In the genomic region with DNA sequence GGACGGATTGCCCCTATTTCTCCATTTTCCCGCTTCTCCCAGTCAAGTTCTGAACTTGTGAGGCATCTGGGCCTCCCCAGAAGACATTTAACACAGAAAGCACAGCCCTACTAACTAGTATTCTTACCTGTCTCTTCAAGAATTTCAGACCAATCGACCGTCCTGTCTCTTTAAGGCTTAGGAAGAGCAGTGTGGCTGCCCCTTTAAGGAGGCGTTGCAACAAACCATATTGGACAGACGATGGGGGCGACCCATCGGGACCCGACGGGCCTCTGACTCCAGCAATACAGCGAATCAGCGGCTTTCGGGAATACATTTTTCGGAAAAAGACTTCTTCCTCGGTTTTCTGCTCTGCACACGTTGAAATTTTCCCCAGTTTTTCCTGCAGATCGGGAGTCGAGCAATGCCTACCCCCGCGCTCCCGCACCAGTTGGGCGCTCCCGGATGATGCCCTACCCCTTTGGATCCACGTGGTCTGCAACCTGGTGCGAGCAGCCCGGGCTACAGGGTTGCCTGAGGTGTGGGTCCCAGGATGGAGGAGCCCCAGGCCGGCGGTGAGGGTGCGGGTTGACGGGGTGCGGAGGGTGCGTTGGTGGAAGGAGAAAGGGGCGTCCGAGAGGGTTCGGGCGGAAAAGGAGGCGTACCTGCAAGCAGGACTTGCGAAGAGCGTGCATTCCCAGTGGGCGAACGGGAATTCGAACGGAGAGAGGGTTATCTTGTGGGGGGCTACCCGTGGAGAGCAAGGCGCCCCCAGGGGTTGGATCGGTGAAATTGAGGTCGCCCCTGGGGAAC, we compare ENCODE assay signal across 8 cellular contexts. TPM values are rescaled to one million over a fixed set of nuclear protein-coding genes. Genes with fewer than 3 reads are reported as not detected.
DNase-seq lines count a peak whose midpoint lies in the region; ATAC-seq and TF ChIP-seq lines count a peak whose summit lies in the region.

Gene POLR1G (plus strand): TSS at position 480 of the 792 bp plus-strand sequence. CDS start 53 bp downstream, at position 533.

- H3K9ac ChIP-seq in mucosa of stomach (ENCODE audit: low read length) = peak within 1 kb of the TSS; percentile 83

- DNase-seq in DMS153 (lab: John Stamatoyannopoulos, UW) = peak; percentile 64
- peak; percentile 87 for DNase-seq in Jurkat, Clone E6-1 (ENCODE audit: low read depth, low spot score)
- DNase-seq in PC-9 = peak; percentile 82 to 83
- peak; percentile 89 for DNase-seq in activated T-cell treated with anti-CD3 and anti-CD28 coated beads, Interleukin-2, amount 50 U/mL, for 24 hours
- peak; percentile 88 to 91 for DNase-seq in erythroblast (lab: John Stamatoyannopoulos, UW)
- DNase-seq in stimulated activated CD8-positive, alpha-beta memory T cell treated with anti-CD3 and anti-CD28 coated beads, Interleukin-4, amount 100 ng/mL, for 48 hours = peak; percentile 86

- peak within 1 kb of the TSS; percentile 98 for H3K4me3 ChIP-seq in Jurkat, Clone E6-1 (ENCODE audit: low read length)
- H3K4me3 ChIP-seq in PC-9 (peak within 1 kb of the TSS; percentile 95), mucosa of stomach (ENCODE audit: low read length) (peak within 1 kb of the TSS; percentile 45)

- H3F3A ChIP-seq in PC-9 (ENCODE audit: insufficient read depth, low read depth) = peaks cover 39% of the 10 kb centered on the region; the same call in 1 of the 2 replicates

- TF ChIP-seq CTCF in PC-9 (conservative IDR thresholded peaks at IDR 0.05) = no peak

- no peaks in the 10 kb centered on the region for H3K27me3 ChIP-seq in PC-9 (ENCODE audit: insufficient read depth, low read depth)
- H3K27me3 ChIP-seq in mucosa of stomach (ENCODE audit: control insufficient read depth, insufficient read depth, low read length) = peaks cover 8% of the 10 kb centered on the region

- H3K4me1 ChIP-seq in PC-9 (replicated peaks; ENCODE audit: insufficient read depth) (peaks cover 18% of the 10 kb centered on the region), mucosa of stomach (ENCODE audit: control insufficient read depth, insufficient read depth, low read length) (peaks cover 34% of the 10 kb centered on the region)

- peak; percentile 26 for TF ChIP-seq POLR2A in erythroblast (IDR thresholded peaks at IDR 0.05; ENCODE audit: low read length)

- H3K36me3 Mint-ChIP-seq in activated T-cell treated with anti-CD3 and anti-CD28 coated beads, Interleukin-2, amount 50 U/mL, for 24 hours (ENCODE audit: low read depth) = peaks cover 45% of the 10 kb centered on the region

- H3K9me3 ChIP-seq in PC-9 (ENCODE audit: insufficient read depth, low read depth) (no peaks in the 10 kb centered on the region), mucosa of stomach (ENCODE audit: control insufficient read depth, low read length) (no peaks in the 10 kb centered on the region)

- no peaks in the 10 kb centered on the region for H3K9me3 Mint-ChIP-seq in activated T-cell treated with anti-CD3 and anti-CD28 coated beads, Interleukin-2, amount 50 U/mL, for 24 hours

- peak within 1 kb of the TSS; percentile 86 for H3K4me2 ChIP-seq in PC-9

- POLR2A ChIA-PET in PC-9 (lab: Charles Lee; ENCODE audit: unreplicated experiment) = no interaction called here

- BruUV-seq in PC-9 (replicated peaks; lab: Mats Ljungman, UMichigan) = TSS peak; percentile 33

- H3K27ac Mint-ChIP-seq in activated T-cell treated with anti-CD3 and anti-CD28 coated beads, Interleukin-2, amount 50 U/mL, for 24 hours = peak within 1 kb of the TSS; percentile 95

- intact Hi-C loops in PC-9 (cut with micrococcal nuclease; ENCODE audit: unreplicated experiment) = loop anchor here (10.0 kb wide), 1 partner anchor 312 kb away; the partner anchor contains the start of gene PPP1R37

- no peaks in the 10 kb centered on the region for H3K9me2 ChIP-seq in PC-9 (ENCODE audit: insufficient read depth)

- H2AFZ ChIP-seq in PC-9 = peak within 1 kb of the TSS; percentile 84

- peak; percentile 68 for ATAC-seq in GM21529 (IDR thresholded peaks at IDR 0.05; ENCODE audit: unreplicated experiment)

- H4K20me1 ChIP-seq in PC-9 (ENCODE audit: insufficient read depth) = peaks cover 17% of the 10 kb centered on the region

- peak within 1 kb of the TSS; percentile 96 for H3K4me3 Mint-ChIP-seq in activated T-cell treated with anti-CD3 and anti-CD28 coated beads, Interleukin-2, amount 50 U/mL, for 24 hours

- H3K27ac ChIP-seq in PC-9 = peak within 1 kb of the TSS; percentile 91

- H3K36me3 ChIP-seq in PC-9 (ENCODE audit: low read depth) = peaks cover 3% of the 10 kb centered on the region; the same call in 1 of the 2 replicates
- no peaks in the 10 kb centered on the region for H3K36me3 ChIP-seq in mucosa of stomach (ENCODE audit: control insufficient read depth, insufficient read depth, low read length)

- peaks cover 37% of the 10 kb centered on the region for H3K27me3 Mint-ChIP-seq in activated T-cell treated with anti-CD3 and anti-CD28 coated beads, Interleukin-2, amount 50 U/mL, for 24 hours

- H3K4me1 Mint-ChIP-seq in activated T-cell treated with anti-CD3 and anti-CD28 coated beads, Interleukin-2, amount 50 U/mL, for 24 hours (ENCODE audit: low read depth) = peaks cover 58% of the 10 kb centered on the region

- CTCF ChIA-PET in PC-9 (lab: Charles Lee) = no interaction called here

- peaks cover 55% of the 10 kb centered on the region for H3K79me2 ChIP-seq in PC-9 (ENCODE audit: low read depth)

RNA-seq across cellular contexts. Expression of gene POLR1G, which starts in this region (rescaled TPM):
- polyA plus RNA-seq in Jurkat, Clone E6-1 (2012; ENCODE audit: insufficient read depth, insufficient read length) = 16.2 TPM
- 9.6 and 11.5 TPM in 2 replicates for total RNA-seq in PC-9 (2021)

Comparison
In these comparisons a context has a peak if more than half of its experiments do, and no peak if none do; other contexts are left out.
1. Peak in every context shown above with its lines: DNase-seq, ATAC-seq, H3K4me3 ChIP-seq and H3K27ac ChIP-seq.
2. H3K4me3 ChIP-seq: peak in every context shown above with its lines; median percentile 98 in Jurkat, Clone E6-1; 95 in PC-9; 45 in mucosa of stomach.